ENCODE assay signal across 1 cellular context in the genomic region with DNA sequence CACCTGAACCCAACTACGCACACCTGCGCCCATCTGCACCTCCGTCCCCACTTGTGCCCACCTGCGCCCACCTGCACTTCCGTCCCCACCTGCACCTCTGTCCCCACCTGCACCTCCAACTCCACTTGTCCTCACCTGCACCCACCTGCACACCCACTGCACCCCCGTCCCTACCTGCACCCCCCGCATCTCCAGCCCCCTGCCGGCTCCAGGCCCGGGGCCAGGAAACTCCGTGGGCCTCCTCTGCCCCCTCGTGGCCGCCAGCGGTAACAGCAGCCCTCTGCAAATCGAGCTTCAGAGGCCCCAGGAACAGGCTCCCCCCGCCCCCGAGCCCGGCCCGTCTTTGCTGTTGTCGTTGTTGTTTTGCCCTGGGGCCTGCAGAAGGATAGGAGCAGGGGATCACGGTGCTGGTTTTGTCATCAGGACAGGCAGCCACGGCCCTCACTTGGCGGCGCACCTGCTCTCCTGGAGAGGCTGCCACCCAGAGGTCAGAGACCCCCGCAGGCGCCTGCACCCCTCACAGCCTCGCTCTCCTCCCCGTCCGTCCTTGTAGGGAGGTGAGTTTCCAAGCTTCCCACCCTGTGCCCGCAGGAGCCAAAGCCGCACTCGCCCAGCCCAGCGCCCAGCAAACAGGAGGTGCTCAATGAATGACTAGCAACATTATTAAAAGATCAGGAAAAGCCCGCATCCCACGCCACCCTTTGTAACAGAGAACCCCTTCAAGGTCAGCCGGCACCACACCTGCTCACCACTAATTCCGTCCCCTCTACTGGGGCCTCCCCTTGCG.
TF ChIP-seq lines count a peak whose summit lies in the region.

No MANE protein-coding gene starts in this region.

TF ChIP-seq in HEK293, 187 proteins besides CTCF, POLR2A, EP300 and RAD21 (continued from another document and continues in another):
- no peak for TF ChIP-seq PRDM4 (tag by site-specific recombination; IDR thresholded peaks at IDR 0.05)
- TF ChIP-seq, protein P1, sequence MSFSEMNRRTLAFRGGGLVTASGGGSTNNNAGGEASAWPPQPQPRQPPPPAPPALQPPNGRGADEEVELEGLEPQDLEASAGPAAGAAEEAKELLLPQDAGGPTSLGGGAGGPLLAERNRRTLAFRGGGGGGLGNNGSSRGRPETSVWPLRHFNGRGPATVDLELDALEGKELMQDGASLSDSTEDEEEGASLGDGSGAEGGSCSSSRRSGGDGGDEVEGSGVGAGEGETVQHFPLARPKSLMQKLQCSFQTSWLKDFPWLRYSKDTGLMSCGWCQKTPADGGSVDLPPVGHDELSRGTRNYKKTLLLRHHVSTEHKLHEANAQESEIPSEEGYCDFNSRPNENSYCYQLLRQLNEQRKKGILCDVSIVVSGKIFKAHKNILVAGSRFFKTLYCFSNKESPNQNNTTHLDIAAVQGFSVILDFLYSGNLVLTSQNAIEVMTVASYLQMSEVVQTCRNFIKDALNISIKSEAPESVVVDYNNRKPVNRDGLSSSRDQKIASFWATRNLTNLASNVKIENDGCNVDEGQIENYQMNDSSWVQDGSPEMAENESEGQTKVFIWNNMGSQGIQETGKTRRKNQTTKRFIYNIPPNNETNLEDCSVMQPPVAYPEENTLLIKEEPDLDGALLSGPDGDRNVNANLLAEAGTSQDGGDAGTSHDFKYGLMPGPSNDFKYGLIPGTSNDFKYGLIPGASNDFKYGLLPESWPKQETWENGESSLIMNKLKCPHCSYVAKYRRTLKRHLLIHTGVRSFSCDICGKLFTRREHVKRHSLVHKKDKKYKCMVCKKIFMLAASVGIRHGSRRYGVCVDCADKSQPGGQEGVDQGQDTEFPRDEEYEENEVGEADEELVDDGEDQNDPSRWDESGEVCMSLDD (tag by site-specific recombination; IDR thresholded peaks at IDR 0.05), result peak; percentile 69
- TF ChIP-seq, protein P2, sequence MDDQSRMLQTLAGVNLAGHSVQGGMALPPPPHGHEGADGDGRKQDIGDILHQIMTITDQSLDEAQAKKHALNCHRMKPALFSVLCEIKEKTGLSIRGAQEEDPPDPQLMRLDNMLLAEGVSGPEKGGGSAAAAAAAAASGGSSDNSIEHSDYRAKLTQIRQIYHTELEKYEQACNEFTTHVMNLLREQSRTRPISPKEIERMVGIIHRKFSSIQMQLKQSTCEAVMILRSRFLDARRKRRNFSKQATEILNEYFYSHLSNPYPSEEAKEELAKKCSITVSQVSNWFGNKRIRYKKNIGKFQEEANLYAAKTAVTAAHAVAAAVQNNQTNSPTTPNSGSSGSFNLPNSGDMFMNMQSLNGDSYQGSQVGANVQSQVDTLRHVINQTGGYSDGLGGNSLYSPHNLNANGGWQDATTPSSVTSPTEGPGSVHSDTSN (CRISPR knock-in tag; IDR thresholded peaks at IDR 0.05), result no peak
- no peak for TF ChIP-seq ZNF776 (tag by site-specific recombination; IDR thresholded peaks at IDR 0.05; ENCODE audit: borderline replicate concordance)
- no peak for TF ChIP-seq ZNF580 (tag by site-specific recombination; IDR thresholded peaks at IDR 0.05)
- TF ChIP-seq KLF10 (tag by site-specific recombination; IDR thresholded peaks at IDR 0.05), result no peak
- TF ChIP-seq ZNF610 (tag by site-specific recombination; IDR thresholded peaks at IDR 0.05; ENCODE audit: borderline replicate concordance), result no peak
- TF ChIP-seq MZF1 (tag by site-specific recombination; IDR thresholded peaks at IDR 0.05; ENCODE audit: borderline replicate concordance), result no peak
- TF ChIP-seq ZNF398 (tag by site-specific recombination; IDR thresholded peaks at IDR 0.05), result no peak
- TF ChIP-seq HIC1 (tag by site-specific recombination; IDR thresholded peaks at IDR 0.05), result peak; percentile 75; the same call in 1 of the 2 replicates
- TF ChIP-seq ZNF561 (tag by site-specific recombination; IDR thresholded peaks at IDR 0.05; ENCODE audit: borderline replicate concordance), result no peak
- no peak for TF ChIP-seq ZNF248 (tag by site-specific recombination; IDR thresholded peaks at IDR 0.05)
- TF ChIP-seq ZBTB26 (tag by site-specific recombination; optimal IDR thresholded peaks at IDR 0.05), result peak; percentile 18
- TF ChIP-seq ZNF394 (tag by site-specific recombination; IDR thresholded peaks at IDR 0.05; ENCODE audit: borderline replicate concordance), result no peak
- TF ChIP-seq ZNF664 (tag by site-specific recombination; IDR thresholded peaks at IDR 0.05), result no peak
- 0 out of 2 replicates have a peak, but pooled peaks have one; percentile 34 for TF ChIP-seq ZNF701 (tag by site-specific recombination; IDR thresholded peaks at IDR 0.05)
- TF ChIP-seq ZNF37A (tag by site-specific recombination; IDR thresholded peaks at IDR 0.05), result no peak
- TF ChIP-seq ZNF341 (tag by site-specific recombination; IDR thresholded peaks at IDR 0.05; ENCODE audit: low read depth), result 0 out of 2 replicates have a peak, but pooled peaks have one; percentile 28
- TF ChIP-seq, protein P3, sequence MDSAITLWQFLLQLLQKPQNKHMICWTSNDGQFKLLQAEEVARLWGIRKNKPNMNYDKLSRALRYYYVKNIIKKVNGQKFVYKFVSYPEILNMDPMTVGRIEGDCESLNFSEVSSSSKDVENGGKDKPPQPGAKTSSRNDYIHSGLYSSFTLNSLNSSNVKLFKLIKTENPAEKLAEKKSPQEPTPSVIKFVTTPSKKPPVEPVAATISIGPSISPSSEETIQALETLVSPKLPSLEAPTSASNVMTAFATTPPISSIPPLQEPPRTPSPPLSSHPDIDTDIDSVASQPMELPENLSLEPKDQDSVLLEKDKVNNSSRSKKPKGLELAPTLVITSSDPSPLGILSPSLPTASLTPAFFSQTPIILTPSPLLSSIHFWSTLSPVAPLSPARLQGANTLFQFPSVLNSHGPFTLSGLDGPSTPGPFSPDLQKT (IDR thresholded peaks at IDR 0.05; ENCODE audit: borderline replicate concordance, low read depth, low read length), result no peak
- no peak for TF ChIP-seq ZNF626 (tag by site-specific recombination; IDR thresholded peaks at IDR 0.05)
- TF ChIP-seq, protein P4, sequence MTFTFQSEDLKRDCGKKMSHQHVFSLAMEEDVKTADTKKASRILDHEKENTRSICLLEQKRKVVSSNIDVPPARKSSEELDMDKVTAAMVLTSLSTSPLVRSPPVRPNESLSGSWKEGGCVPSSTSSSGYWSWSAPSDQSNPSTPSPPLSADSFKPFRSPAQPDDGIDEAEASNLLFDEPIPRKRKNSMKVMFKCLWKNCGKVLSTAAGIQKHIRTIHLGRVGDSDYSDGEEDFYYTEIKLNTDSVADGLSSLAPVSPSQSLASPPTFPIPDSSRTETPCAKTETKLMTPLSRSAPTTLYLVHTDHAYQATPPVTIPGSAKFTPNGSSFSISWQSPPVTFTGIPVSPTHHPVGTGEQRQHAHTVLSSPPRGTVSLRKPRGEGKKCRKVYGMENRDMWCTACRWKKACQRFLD (tag by site-specific recombination; IDR thresholded peaks at IDR 0.05), result no peak
- no peak for TF ChIP-seq ZNF274 (IDR thresholded peaks at IDR 0.05; ENCODE audit: low read length)
- TF ChIP-seq ZNF274 (tag by site-specific recombination; IDR thresholded peaks at IDR 0.05; ENCODE audit: borderline replicate concordance), result no peak
- no peak for TF ChIP-seq ZNF416 (tag by site-specific recombination; IDR thresholded peaks at IDR 0.05)
- TF ChIP-seq ZNF221 (tag by site-specific recombination; IDR thresholded peaks at IDR 0.05; ENCODE audit: borderline replicate concordance), result no peak
- TF ChIP-seq ZNF555 (tag by site-specific recombination; conservative IDR thresholded peaks at IDR 0.05), result no peak
- TF ChIP-seq ZNF777 (tag by site-specific recombination; IDR thresholded peaks at IDR 0.05; ENCODE audit: borderline replicate concordance), result no peak
- no peak for TF ChIP-seq ZNF24 (tag by site-specific recombination; IDR thresholded peaks at IDR 0.05)
- no peak for TF ChIP-seq ZNF530 (tag by site-specific recombination; IDR thresholded peaks at IDR 0.05; ENCODE audit: low read depth)
- no peak for TF ChIP-seq ZNF558 (tag by site-specific recombination; IDR thresholded peaks at IDR 0.05)
- no peak for TF ChIP-seq ZNF660 (tag by site-specific recombination; IDR thresholded peaks at IDR 0.05)
- no peak; the same call in 1 of the 2 replicates for TF ChIP-seq ZNF2 (tag by site-specific recombination; IDR thresholded peaks at IDR 0.05)
- TF ChIP-seq ZNF623 (tag by site-specific recombination; IDR thresholded peaks at IDR 0.05), result no peak
- TF ChIP-seq ZNF26 (tag by site-specific recombination; IDR thresholded peaks at IDR 0.05), result no peak
- no peak for TF ChIP-seq ZNF121 (tag by site-specific recombination; IDR thresholded peaks at IDR 0.05)
- no peak for TF ChIP-seq PRDM1 (tag by site-specific recombination; IDR thresholded peaks at IDR 0.05)
- TF ChIP-seq ZIC2 (tag by site-specific recombination; IDR thresholded peaks at IDR 0.05), result peak; percentile 63
- TF ChIP-seq KLF9 (tag by site-specific recombination; IDR thresholded peaks at IDR 0.05; ENCODE audit: low read depth), result peak; percentile 39; the same call in 1 of the 2 replicates
- TF ChIP-seq WT1 (tag by site-specific recombination; IDR thresholded peaks at IDR 0.05), result no peak
- TF ChIP-seq ZNF354C (tag by site-specific recombination; IDR thresholded peaks at IDR 0.05; ENCODE audit: borderline replicate concordance, low read depth), result no peak
- TF ChIP-seq ZNF140 (tag by site-specific recombination; IDR thresholded peaks at IDR 0.05), result no peak
- TF ChIP-seq ZFHX2 (tag by site-specific recombination; conservative IDR thresholded peaks at IDR 0.05), result peak; percentile 85
- TF ChIP-seq ZNF214 (tag by site-specific recombination; IDR thresholded peaks at IDR 0.05; ENCODE audit: borderline replicate concordance), result no peak
- TF ChIP-seq MYNN (tag by site-specific recombination; IDR thresholded peaks at IDR 0.05; ENCODE audit: borderline replicate concordance), result no peak
- TF ChIP-seq ZNF596 (tag by site-specific recombination; IDR thresholded peaks at IDR 0.05), result no peak
